Comparison of ENCODE assay signal across 31 cellular contexts in genomic region chr2:224685120-224685519, GRCh38. TPM values are rescaled to one million over a fixed set of nuclear protein-coding genes. Genes with fewer than 3 reads are reported as not detected.
"Had no signal": no experiment of that assay in that cellular context is flagged by ENCODE, and none has a peak within 500 bp of the region (broad histone marks: within the 10 kb centered on the region; RNA-seq: fewer than 3 reads in every experiment).

No MANE protein-coding gene starts in this region.

- H3K4me3 ChIP-seq: stomach, suprapubic skin, testis, thoracic aorta, thyroid gland, tibial artery, tibial nerve, transverse colon, upper lobe of left lung, upper lobe of right lung, uterus, vagina had no signal

- H3K36me3 ChIP-seq: stomach, suprapubic skin, thoracic aorta, thyroid gland, tibial artery, tibial nerve, transverse colon, upper lobe of left lung, upper lobe of right lung, uterus, vagina had no signal

- FAIRE-seq: urothelium cell line had no signal

- H3K9me3 ChIP-seq: stomach, suprapubic skin, testis, thoracic aorta, thyroid gland, tibial artery, tibial nerve, transverse colon, upper lobe of left lung, upper lobe of right lung, uterus, vagina had no signal

- ATAC-seq: stimulated activated effector memory CD8-positive, alpha-beta T cell treated with anti-CD3 and anti-CD28 coated beads, Interleukin-12 subunit alpha, Interleukin-12 subunit beta, amount 100 ng/mL, for 72 hours; stimulated activated memory B cell treated with anti-CD40 and anti-IgM and Interleukin-4, amounts not matched to agents 10 μg/mL and 1 μg/mL and 100 μg/mL, for 72 hours; stimulated activated naive B cell treated with anti-CD40 and anti-IgM and Interleukin-4, amounts not matched to agents 10 μg/mL and 1 μg/mL and 100 μg/mL, for 72 hours; stimulated activated naive CD8-positive, alpha-beta T cell treated with anti-CD3 and anti-CD28 coated beads, Interleukin-15, amount 100 ng/mL, for 72 hours; stimulated activated naive CD8-positive, alpha-beta T cell treated with anti-CD3 and anti-CD28 coated beads, Interleukin-15, Interleukin-2, amounts not matched to agents 100 U/mL and 50 U/mL, for 24 hours; upper lobe of right lung had no signal

- H3K27me3 ChIP-seq: stomach, suprapubic skin, testis, thyroid gland, tibial artery, tibial nerve, transverse colon, upper lobe of left lung, upper lobe of right lung, uterus, vagina had no signal

- DNase-seq: stimulated activated CD4-positive, alpha-beta T cell treated with anti-CD3 and anti-CD28 coated beads, Interleukin-2, amount 100 ng/mL, for 48 hours; stimulated activated CD4-positive, alpha-beta T cell treated with anti-CD3 and anti-CD28 coated beads, Interleukin-4, amount 100 ng/mL, for 1 hour; stimulated activated CD4-positive, alpha-beta T cell treated with anti-CD3 and anti-CD28 coated beads, Interleukin-4, amount 100 ng/mL, for 24 hours; stimulated activated CD4-positive, alpha-beta T cell treated with anti-CD3 and anti-CD28 coated beads, Interleukin-4, amount 100 ng/mL, for 4 hours; stimulated activated CD8-positive, alpha-beta memory T cell treated with anti-CD3 and anti-CD28 coated beads, Interleukin-4, amount 100 ng/mL, for 48 hours; stimulated activated naive B cell treated with anti-CD40 and anti-IgM and Interleukin-4, amounts not matched to agents 10 μg/mL and 1 μg/mL and 100 μg/mL, for 72 hours; stimulated activated naive CD4-positive, alpha-beta T cell; stimulated activated naive CD4-positive, alpha-beta T cell treated with Interleukin-2 at 50 U/mL for 16 hours; stimulated activated naive CD8-positive, alpha-beta T cell treated with anti-CD3 and anti-CD28 coated beads, Interleukin-15, amount 100 ng/mL, for 72 hours; stimulated activated naive CD8-positive, alpha-beta T cell treated with anti-CD3 and anti-CD28 coated beads, Interleukin-15, Interleukin-2, amounts not matched to agents 100 U/mL and 50 U/mL, for 24 hours; stomach; substantia nigra; testis; thyroid gland; tibial artery; transverse colon; trophoblast cell; upper lobe of right lung; uterus had no signal

- H3K4me1 ChIP-seq: stomach, suprapubic skin, testis, thyroid gland, tibial artery, tibial nerve, transverse colon, upper lobe of left lung, upper lobe of right lung, uterus, vagina had no signal

- H3K27ac ChIP-seq: stomach, suprapubic skin, testis, thoracic aorta, thyroid gland, tibial artery, tibial nerve, transverse colon, upper lobe of left lung, upper lobe of right lung, uterus, vagina had no signal

RNA-seq across cellular contexts. Expression of gene CCDC195, which starts 31.0 kb away (rescaled TPM):
- total RNA-seq: stomach, subcutaneous adipose tissue, suprapubic skin, temporal lobe, testis, thoracic aorta, thyroid gland, tibial nerve, transverse colon, upper lobe of left lung, upper lobe of right lung, ureter, urinary bladder, uterus, vagina had no signal
- polyA plus RNA-seq: stomach, urinary bladder had no signal
